In the genomic region with DNA sequence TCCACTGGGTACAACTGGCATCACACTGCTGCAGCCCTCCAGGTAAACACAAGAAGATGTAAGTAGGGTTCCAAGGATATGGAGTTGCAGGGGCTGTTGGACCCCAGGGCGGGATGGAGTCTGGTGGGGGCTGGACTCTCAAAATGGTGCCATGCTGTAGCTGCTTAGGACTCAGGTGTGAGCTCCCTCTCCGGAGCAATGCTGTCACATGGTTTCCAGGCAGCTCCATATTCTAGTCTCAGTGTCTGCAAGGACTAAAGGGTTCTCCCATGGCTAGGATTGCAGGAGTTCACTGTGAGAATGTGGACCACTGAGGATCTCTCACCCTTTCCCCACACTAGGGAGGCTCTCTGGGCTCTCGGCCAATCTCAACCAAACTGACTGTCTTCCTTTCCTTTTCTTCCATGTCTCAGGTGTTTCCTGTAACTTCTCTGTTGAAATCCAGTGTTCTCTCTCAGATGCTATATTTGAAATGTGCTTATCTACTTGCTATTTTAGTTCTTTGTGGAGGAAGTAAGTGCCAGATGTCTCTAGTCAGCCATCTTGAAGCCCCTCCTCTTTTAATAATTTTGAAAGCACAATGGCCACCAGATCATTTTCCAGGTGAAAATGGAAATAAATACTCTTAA, we compare ENCODE assay signal across 15 cellular contexts.
"Had no signal": no experiment of that assay in that cellular context is flagged by ENCODE, and none has a peak within 500 bp of the region (broad histone marks: within the 10 kb centered on the region; RNA-seq: fewer than 3 reads in every experiment).

No MANE protein-coding gene starts in this region.

- H3K36me3 ChIP-seq: ovary, suprapubic skin had no signal

- DNase-seq: activated CD4-positive, alpha-beta T cell treated with anti-CD3 and anti-CD28 coated beads, Interleukin-2, amount 10 ng/mL, durations not matched to agents 7 days and 5 days; activated CD4-positive, CD25-positive, alpha-beta regulatory T cell; activated naive CD4-positive, alpha-beta T cell treated with anti-CD3 and anti-CD28 coated beads for 36 hours; activated T-cell treated with anti-CD3 and anti-CD28 coated beads for 4 hours; effector CD4-positive, alpha-beta T cell; ovary; stimulated activated CD4-positive, alpha-beta T cell treated with anti-CD3 and anti-CD28 coated beads, Interleukin-4, amount 100 ng/mL, for 1 hour; stimulated activated CD8-positive, alpha-beta memory T cell treated with anti-CD3 and anti-CD28 coated beads, Interleukin-4, amount 100 ng/mL, for 48 hours; stimulated activated naive CD8-positive, alpha-beta T cell treated with anti-CD3 and anti-CD28 coated beads, Interleukin-15, Interleukin-2, amounts not matched to agents 100 U/mL and 50 U/mL, for 24 hours had no signal

- ATAC-seq: activated T-helper 17 cell treated with anti-CD3 and anti-CD28 coated beads, Interleukin-2, amount 50 U/mL, for 72 hours; stimulated activated naive CD8-positive, alpha-beta T cell treated with anti-CD3 and anti-CD28 coated beads, Interleukin-15, Interleukin-2, amounts not matched to agents 100 U/mL and 50 U/mL, for 24 hours had no signal

- H3K27ac ChIP-seq: epithelial cell of prostate, ovary, suprapubic skin had no signal

- H3K4me3 ChIP-seq: ovary, suprapubic skin had no signal

- H3K9me3 ChIP-seq: ovary had no signal

- FAIRE-seq: astrocyte, colon, keratinocyte had no signal

- H3K4me1 ChIP-seq: suprapubic skin had no signal

- H3K27me3 ChIP-seq: ovary, suprapubic skin had no signal
